Comparison of ENCODE assay signal across 8 cellular contexts in the genomic region with DNA sequence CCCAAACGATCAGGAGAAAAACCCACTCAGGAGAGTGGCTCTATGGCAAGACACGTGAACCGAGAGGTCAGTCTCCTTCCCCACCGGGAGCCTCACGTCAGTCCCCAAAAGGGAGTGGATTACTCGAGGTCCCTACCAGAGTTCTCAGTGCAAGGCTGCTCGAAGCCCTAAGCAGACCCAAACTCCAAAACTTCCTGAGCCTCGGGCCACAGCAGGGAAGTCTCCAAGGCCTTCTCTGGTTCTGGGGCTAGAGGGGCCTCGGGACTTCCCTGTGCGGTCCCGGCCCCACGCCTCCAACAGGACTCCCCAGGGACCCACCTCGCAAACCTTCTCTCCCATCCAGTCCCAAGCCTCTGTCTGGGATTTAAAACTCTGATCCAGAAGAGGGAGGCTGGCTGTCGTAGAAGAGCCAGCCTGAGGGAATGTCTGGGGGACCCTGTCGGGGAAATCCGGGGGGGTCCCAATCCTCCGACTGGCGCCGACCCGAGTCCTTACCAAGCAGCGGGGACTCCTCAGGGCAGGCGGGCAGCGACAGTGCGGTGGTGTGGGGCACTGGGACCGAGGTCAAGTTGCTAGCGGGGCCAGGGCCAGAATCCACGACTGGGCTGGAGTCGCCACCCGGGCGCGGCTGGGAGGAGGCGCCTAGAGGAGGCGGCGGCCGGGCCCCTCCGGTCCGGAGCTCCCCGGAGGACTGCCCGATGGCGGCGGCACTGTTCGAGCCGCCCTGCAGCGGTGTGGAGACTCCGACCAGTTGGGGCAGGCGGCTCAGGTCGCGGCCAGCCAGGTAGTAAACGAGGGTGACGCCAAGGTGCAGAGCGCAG. TPM values are rescaled to one million over a fixed set of nuclear protein-coding genes. Genes with fewer than 3 reads are reported as not detected.
DNase-seq lines count a peak whose midpoint lies in the region; ATAC-seq and TF ChIP-seq lines count a peak whose summit lies in the region.

No MANE protein-coding gene starts in this region.

- peak; percentile 5 for ATAC-seq in HG03025 (IDR thresholded peaks at IDR 0.05; ENCODE audit: low FRiP score, unreplicated experiment)

- no peaks in the 10 kb centered on the region for H3K27me3 ChIP-seq in dorsolateral prefrontal cortex

- H3K4me3 ChIP-seq in dorsolateral prefrontal cortex = peak overlapping the region; percentile 57 to 92 (median 82)

- peak overlapping the region; percentile 30 to 94 (median 84) for H3K27ac ChIP-seq in dorsolateral prefrontal cortex

- DNase-seq in NCI-H82 (lab: John Stamatoyannopoulos, UW) (peak; percentile 62), NCI-H82 treated with DMSO at 0.1 percent for 48 hours (lab: John Stamatoyannopoulos, UW; ENCODE audit: unreplicated experiment) (no peak), SK-N-DZ (ENCODE audit: low spot score) (peak; percentile 27), dorsolateral prefrontal cortex (peak in 2 of 10 donors; percentile 26 to 50), mucosa of gallbladder (ENCODE audit: low spot score) (peak; percentile 43), GF-D8 (lab: John Stamatoyannopoulos, UW) (no peak), NCI-H510A (lab: John Stamatoyannopoulos, UW) (no peak)

- TF ChIP-seq CTCF in dorsolateral prefrontal cortex (IDR thresholded peaks at IDR 0.05 in 54 of 56, conservative IDR thresholded peaks at IDR 0.05 in 2 of 56; ENCODE audit: low read depth in 1 of 56, partially characterized antibody in 56 of 56) = no peak

- intact Hi-C loops in dorsolateral prefrontal cortex (cut with DNase I) = loop anchor here (2.0 to 5.0 kb wide), 4 partner anchors 34 to 96 kb away; partner anchors contain the start of genes BAG1 (in 1 of the 2) and SMU1 (in 1 of the 2)

RNA-seq across cellular contexts. Expression of gene B4GALT1, which starts 0.7 kb away (rescaled TPM):
- polyA plus RNA-seq in SK-N-DZ (2014; cell fraction: cytosol; rRNA removed) = 2.3 and 2.7 TPM in 2 replicates
- polyA plus RNA-seq in SK-N-DZ (2014; cell fraction: nucleus; rRNA removed) = 1.3 and 2.3 TPM in 2 replicates
- total RNA-seq in dorsolateral prefrontal cortex (10 to 100 TPM in 8 of 120 experiments, 1 to 10 TPM in 112; 2.8 to 13.3 (median 6.0) TPM), mucosa of gallbladder (66.8 TPM)

Comparison
In these comparisons a context has a peak if more than half of its experiments do, and no peak if none do; other contexts are left out.
1. DNase-seq: peak in NCI-H82 (single experiment), SK-N-DZ (single experiment) and mucosa of gallbladder (single experiment); none in NCI-H82 treated with DMSO at 0.1 percent for 48 hours (single experiment), GF-D8 (single experiment) and NCI-H510A (single experiment).